ENCODE assay signal across 26 cellular contexts in the genomic region with DNA sequence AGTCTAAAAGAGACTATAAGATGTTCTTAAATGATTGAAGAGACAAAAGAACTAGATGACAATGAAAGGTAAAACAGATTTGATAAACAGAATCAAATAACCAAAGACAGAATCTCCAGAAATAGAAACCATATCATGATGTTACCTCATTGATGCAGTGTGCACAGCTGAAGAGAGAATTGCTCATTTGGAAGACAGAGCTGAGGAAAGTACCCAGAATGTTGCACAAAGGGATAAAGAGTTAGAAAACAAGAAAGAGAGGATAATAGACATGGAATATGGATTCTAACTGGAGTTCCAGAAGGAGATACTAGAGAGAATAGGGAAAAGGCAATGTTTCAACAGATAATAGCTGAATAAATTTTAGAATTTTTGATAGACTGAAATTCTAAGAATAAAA.
"Had no signal": no experiment of that assay in that cellular context is flagged by ENCODE, and none has a peak within 500 bp of the region (broad histone marks: within the 10 kb centered on the region; RNA-seq: fewer than 3 reads in every experiment).

No MANE protein-coding gene starts in this region.

- H3K36me3 ChIP-seq: MG63 had no signal

- H3K4me3 Mint-ChIP-seq: activated CD4-positive, alpha-beta memory T cell treated with anti-CD3 and anti-CD28 coated beads, Interleukin-2, amount 10 ng/mL, durations not matched to agents 7 days and 5 days; activated CD4-positive, alpha-beta T cell treated with anti-CD3 and anti-CD28 coated beads, Interleukin-2, amount 10 ng/mL, durations not matched to agents 7 days and 5 days; activated naive CD8-positive, alpha-beta T cell treated with anti-CD3 and anti-CD28 coated beads, Interleukin-2, amount 50 U/mL, for 24 hours; activated T-cell treated with anti-CD3 and anti-CD28 coated beads, Interleukin-2, amount 50 U/mL, for 72 hours had no signal

- H3K27ac ChIP-seq: ascending aorta, body of pancreas, SJCRH30, VCaP had no signal

- H3K4me3 ChIP-seq: ascending aorta, body of pancreas, MG63, SJCRH30 had no signal

- H3K27ac Mint-ChIP-seq: activated CD4-positive, alpha-beta memory T cell treated with anti-CD3 and anti-CD28 coated beads, Interleukin-2, amount 10 ng/mL, durations not matched to agents 7 days and 5 days; activated CD4-positive, alpha-beta T cell treated with anti-CD3 and anti-CD28 coated beads, Interleukin-2, amount 10 ng/mL, durations not matched to agents 7 days and 5 days; activated naive CD8-positive, alpha-beta T cell treated with anti-CD3 and anti-CD28 coated beads, Interleukin-2, amount 50 U/mL, for 24 hours had no signal

- H3K27me3 Mint-ChIP-seq: activated CD4-positive, alpha-beta memory T cell treated with anti-CD3 and anti-CD28 coated beads, Interleukin-2, amount 10 ng/mL, durations not matched to agents 7 days and 5 days; activated CD4-positive, alpha-beta T cell treated with anti-CD3 and anti-CD28 coated beads, Interleukin-2, amount 10 ng/mL, durations not matched to agents 7 days and 5 days; activated naive CD8-positive, alpha-beta T cell treated with anti-CD3 and anti-CD28 coated beads, Interleukin-2, amount 50 U/mL, for 24 hours had no signal

- H3K4me1 ChIP-seq: ascending aorta, body of pancreas, SJCRH30 had no signal

- H3K9me3 ChIP-seq: body of pancreas, MG63 had no signal

- ATAC-seq: activated naive CD8-positive, alpha-beta T cell treated with anti-CD3 and anti-CD28 coated beads, Interleukin-2, amount 50 U/mL, for 24 hours; activated T-cell treated with anti-CD3 and anti-CD28 coated beads, Interleukin-2, amount 50 U/mL, for 72 hours; body of pancreas; Panc1; Right ventricle myocardium inferior had no signal

- H3K27me3 ChIP-seq: ascending aorta, body of pancreas, MG63, SJCRH30 had no signal

- DNase-seq: activated CD4-positive, alpha-beta memory T cell treated with anti-CD3 and anti-CD28 coated beads, Interleukin-2, amount 10 ng/mL, durations not matched to agents 7 days and 5 days; activated CD4-positive, alpha-beta T cell treated with anti-CD3 and anti-CD28 coated beads, Interleukin-2, amount 10 ng/mL, durations not matched to agents 7 days and 5 days; activated CD4-positive, CD25-positive, alpha-beta regulatory T cell; activated CD8-positive, alpha-beta memory T cell treated with anti-CD3 and anti-CD28 coated beads, Interleukin-2, amount 50 U/mL, for 4 hours; activated naive CD4-positive, alpha-beta T cell treated with anti-CD3 and anti-CD28 coated beads, Interleukin-2, amount 50 U/mL, for 16 hours; activated naive CD8-positive, alpha-beta T cell treated with anti-CD3 and anti-CD28 coated beads, Interleukin-2, amount 50 U/mL, for 24 hours; activated T-cell treated with anti-CD3 and anti-CD28 coated beads, Interleukin-2, amount 50 U/mL, for 72 hours; amniotic stem cell; body of pancreas; central memory CD4-positive, alpha-beta T cell; MG63; MV-4-11; NCI-H1092 treated with DMSO at 0.1 percent for 48 hours; NCI-H1417 treated with DMSO at 0.1 percent for 48 hours; NCI-H1694 treated with DMSO at 0.1 percent for 48 hours; NCI-H2029 treated with DMSO at 0.1 percent for 48 hours; NCI-H345; NCI-H510A; NCI-H526 treated with DMSO at 0.1 percent for 48 hours; NCI-H82; RPMI8226; SJCRH30 had no signal
